ENCODE assay signal across 21 cellular contexts in genomic region chr20:10516529-10516928, GRCh38.
DNase-seq lines count a peak whose midpoint lies in the region; ATAC-seq and TF ChIP-seq lines count a peak whose summit lies in the region.
"Had no signal": no experiment of that assay in that cellular context is flagged by ENCODE, and none has a peak within 500 bp of the region (broad histone marks: within the 10 kb centered on the region; RNA-seq: fewer than 3 reads in every experiment).

No MANE protein-coding gene starts in this region.

- H3K4ac ChIP-seq in IMR-90 (ENCODE audit: low read depth, low read length), result peak overlapping the region; percentile 1; the same call in 1 of the 2 replicates

- ATAC-seq in IMR-90 (ENCODE audit: low read depth), result no peak
- ATAC-seq in mucosa of descending colon, result no peak
- no peak for ATAC-seq in GM21529 (IDR thresholded peaks at IDR 0.05; ENCODE audit: unreplicated experiment)
- ATAC-seq in lower lobe of right lung, result no peak

- peaks cover 8 to 18% of the 10 kb centered on the region in 2 experiments; a peak in 3 of 4 replicates for H3K79me1 ChIP-seq in IMR-90 (ENCODE audit: low read depth in 1 of 2, low read length in 2 of 2)

- H2BK20ac ChIP-seq in IMR-90 (ENCODE audit: low read depth, low read length), result peak overlapping the region; percentile 11; the same call in 1 of the 2 replicates

- CTCF ChIA-PET in MCF 10A (lab: Yijun Ruan, JAX) (interaction anchor here (0.6 to 5.4 kb wide), 4 partner anchors 11 to 535 kb away, joined by 3 to 36 read pairs (median 4); no protein-coding TSS in a partner anchor), IMR-90 (lab: Yijun Ruan, JAX) (no interaction called here)

- H3K4me1 Mint-ChIP-seq in MCF 10A (ENCODE audit: insufficient read depth, unreplicated experiment) (peaks cover 48% of the 10 kb centered on the region), osteocyte (ENCODE audit: unreplicated experiment) (peaks cover 68% of the 10 kb centered on the region)

- H3K56ac ChIP-seq in IMR-90 (ENCODE audit: extremely low read depth, insufficient read depth, low read length), result no peak overlapping the region

- H4K91ac ChIP-seq in IMR-90 (ENCODE audit: insufficient read depth, low read depth, low read length), result no peak overlapping the region

- dilution Hi-C loops in IMR-90 (cut with HindIII; ENCODE audit: low sequenced_read_pairs, unreplicated experiment), result no loop called here

- TF ChIP-seq CTCF in MCF 10A (IDR thresholded peaks at IDR 0.05; ENCODE audit: unreplicated experiment), result no peak
- TF ChIP-seq CTCF in breast epithelium (IDR thresholded peaks at IDR 0.05), result no peak
- TF ChIP-seq CTCF in IMR-90 (conservative IDR thresholded peaks at IDR 0.05; ENCODE audit: low read depth, low read length), result no peak
- TF ChIP-seq CTCF in choroid plexus epithelial cell (conservative IDR thresholded peaks at IDR 0.05; ENCODE audit: low read depth, low read length), result no peak
- no peak for TF ChIP-seq CTCF in osteocyte (IDR thresholded peaks at IDR 0.05)
- no peak for TF ChIP-seq CTCF in mucosa of descending colon (IDR thresholded peaks at IDR 0.05)
- no peak for TF ChIP-seq CTCF in lower lobe of right lung (IDR thresholded peaks at IDR 0.05)

- no peak for TF ChIP-seq RAD21 in IMR-90 (IDR thresholded peaks at IDR 0.05; ENCODE audit: low read length)

- no peak overlapping the region for H3K14ac ChIP-seq in IMR-90 (replicated peaks; ENCODE audit: low read depth, low read length)

- H2BK15ac ChIP-seq in IMR-90 (ENCODE audit: low read depth, low read length), result peak overlapping the region; percentile 44; the same call in 2 of the 3 replicates

- H2BK5ac ChIP-seq in IMR-90 (ENCODE audit: low read depth, low read length, poor library complexity, severe bottlenecking), result no peak overlapping the region

- H3K23ac ChIP-seq in IMR-90 (ENCODE audit: low read depth, low read length), result no peak overlapping the region

- H4K20me1 ChIP-seq in IMR-90 (ENCODE audit: insufficient read depth, low read length), result no peaks in the 10 kb centered on the region
- H4K20me1 ChIP-seq: BLaER1 treated with 17β-estradiol and CSF1 and Interleukin-3, amounts not matched to agents 10 nM and 100 nM had no signal

- H3K4me3 ChIP-seq in breast epithelium, result no peak overlapping the region
- no peak overlapping the region for H3K4me3 ChIP-seq in IMR-90 (ENCODE audit: insufficient read depth, low read depth, low read length)
- no peak overlapping the region for H3K4me3 ChIP-seq in choroid plexus epithelial cell (ENCODE audit: low read depth, low read length)
- no peak overlapping the region for H3K4me3 ChIP-seq in mucosa of descending colon
- H3K4me3 ChIP-seq in lower lobe of right lung, result no peak overlapping the region
- H3K4me3 ChIP-seq: BLaER1 treated with 17β-estradiol and CSF1 and Interleukin-3, amounts not matched to agents 10 nM and 100 nM had no signal

- no peak for TF ChIP-seq POLR2A in breast epithelium (IDR thresholded peaks at IDR 0.05)
- no peak for TF ChIP-seq POLR2A in IMR-90 (IDR thresholded peaks at IDR 0.05; ENCODE audit: low read depth, low read length)

- DNase-seq in MCF 10A (ENCODE audit: unreplicated experiment), result no peak
- DNase-seq in breast epithelium (ENCODE audit: low spot score in 2 of 2), result no peak
- no peak for DNase-seq in IMR-90
- peak; percentile 13 for DNase-seq in choroid plexus epithelial cell (ENCODE audit: low read depth)
- DNase-seq in osteocyte (ENCODE audit: extremely low spot score, unreplicated experiment), result no peak
- DNase-seq in mucosa of descending colon, result no peak
- no peak for DNase-seq in lower lobe of right lung
- DNase-seq: ACHN; AML-193; BE2C; CD4-positive, alpha-beta T cell; CD8-positive, alpha-beta memory T cell; DMS53; DMS79 treated with DMSO at 0.1 percent for 48 hours; GF-D8; H7; HCEC 1CT had no signal

- peaks cover 4% of the 10 kb centered on the region for H3K36me3 Mint-ChIP-seq in MCF 10A (ENCODE audit: insufficient read depth, unreplicated experiment)
- peaks cover 2% of the 10 kb centered on the region for H3K36me3 Mint-ChIP-seq in osteocyte (ENCODE audit: unreplicated experiment)

- H3K27ac Mint-ChIP-seq in MCF 10A (ENCODE audit: low read depth, unreplicated experiment) (peak overlapping the region; percentile 67), osteocyte (ENCODE audit: unreplicated experiment) (peak overlapping the region; percentile 64)
- H3K27ac Mint-ChIP-seq: CD4-positive, alpha-beta T cell had no signal

- no peak overlapping the region for H3K9ac ChIP-seq in IMR-90 (ENCODE audit: low read depth, low read length)
- H3K9ac ChIP-seq: BLaER1 treated with 17β-estradiol and CSF1 and Interleukin-3, amounts not matched to agents 10 nM and 100 nM had no signal

- H3K4me2 ChIP-seq in IMR-90 (ENCODE audit: low read depth, low read length), result no peak overlapping the region
- H3K4me2 ChIP-seq: BLaER1 treated with 17β-estradiol and CSF1 and Interleukin-3, amounts not matched to agents 10 nM and 100 nM had no signal

- H3K4me1 ChIP-seq in breast epithelium (peaks cover 0 to 7% of the 10 kb centered on the region in 2 donors), IMR-90 (ENCODE audit: control insufficient read depth, insufficient read depth, low read length) (peaks cover 3% of the 10 kb centered on the region; the same call in 1 of the 2 replicates), mucosa of descending colon (ENCODE audit: low read depth) (no peaks in the 10 kb centered on the region), lower lobe of right lung (peaks cover 21% of the 10 kb centered on the region)

- 0 out of 4 replicates have a peak overlapping the region, but pooled peaks of 1 of the 2 experiments have one; percentile 17 for H4K8ac ChIP-seq in IMR-90 (ENCODE audit: low read depth in 2 of 2, low read length in 2 of 2)

- H3K36me3 ChIP-seq in breast epithelium (no peaks in the 10 kb centered on the region), IMR-90 (ENCODE audit: control insufficient read depth, insufficient read depth, low read length) (no peaks in the 10 kb centered on the region), mucosa of descending colon (ENCODE audit: low read depth) (no peaks in the 10 kb centered on the region), lower lobe of right lung (no peaks in the 10 kb centered on the region)
- H3K36me3 ChIP-seq: BE2C; BLaER1 treated with 17β-estradiol and CSF1 and Interleukin-3, amounts not matched to agents 10 nM and 100 nM had no signal

- H3K9me3 ChIP-seq in breast epithelium (no peaks in the 10 kb centered on the region), IMR-90 (ENCODE audit: control insufficient read depth, insufficient read depth, low read length) (no peaks in the 10 kb centered on the region), mucosa of descending colon (no peaks in the 10 kb centered on the region), lower lobe of right lung (no peaks in the 10 kb centered on the region)
- H3K9me3 ChIP-seq: BE2C had no signal

- 0 out of 2 replicates have a peak, but pooled peaks cover 6% of the 10 kb centered on the region for H3K9me1 ChIP-seq in IMR-90 (ENCODE audit: insufficient read depth, low read length)

- no peak overlapping the region for H2AK9ac ChIP-seq in IMR-90 (replicated peaks; ENCODE audit: low read depth, low read length, poor library complexity)

- in situ Hi-C loops in IMR-90 (cut with MboI; ENCODE audit: low sequenced_read_pairs), result no loop called here

- H3K27ac ChIP-seq in breast epithelium (peak overlapping the region in 1 of 2 donors; percentile 5), IMR-90 (ENCODE audit: insufficient read depth, low read length) (no peak overlapping the region), lower lobe of right lung (no peak overlapping the region)
- H3K27ac ChIP-seq: 22Rv1; BLaER1 treated with 17β-estradiol and CSF1 and Interleukin-3, amounts not matched to agents 10 nM and 100 nM had no signal

- H3K18ac ChIP-seq in IMR-90 (ENCODE audit: low read depth, low read length), result no peak overlapping the region

- no peak overlapping the region for H2AK5ac ChIP-seq in IMR-90 (ENCODE audit: low read depth, low read length)

- H3K27me3 ChIP-seq in breast epithelium (no peaks in the 10 kb centered on the region), IMR-90 (ENCODE audit: control insufficient read depth, insufficient read depth, low read length) (no peaks in the 10 kb centered on the region), lower lobe of right lung (ENCODE audit: low read depth) (no peaks in the 10 kb centered on the region)
- H3K27me3 ChIP-seq: BE2C; BLaER1 treated with 17β-estradiol and CSF1 and Interleukin-3, amounts not matched to agents 10 nM and 100 nM had no signal

- WGBS in IMR-90 (ENCODE audit: extremely low coverage in 2 of 2, insufficient read length in 1 of 2), 2 experiments, result no CpG with 5 or more reads among the region's 2 CpGs

- POLR2A ChIA-PET in MCF 10A (lab: Yijun Ruan, JAX) (interaction anchor here (1.1 to 9.2 kb wide), 5 partner anchors 8 to 145 kb away, joined by 3 to 117 read pairs (median 14); partner anchors contain the start of genes MKKS and SLX4IP), IMR-90 (lab: Charles Lee; ENCODE audit: unreplicated experiment) (no interaction called here)

- H4K5ac ChIP-seq in IMR-90 (ENCODE audit: low read depth, low read length), result no peak overlapping the region

- no peak overlapping the region for H3K4me3 Mint-ChIP-seq in MCF 10A (ENCODE audit: unreplicated experiment)
- no peak overlapping the region for H3K4me3 Mint-ChIP-seq in osteocyte (ENCODE audit: unreplicated experiment)
- H3K4me3 Mint-ChIP-seq: CD14-positive monocyte; CD4-positive, alpha-beta T cell; CD8-positive, alpha-beta memory T cell had no signal

- H3K9me3 Mint-ChIP-seq in MCF 10A (ENCODE audit: unreplicated experiment) (no peaks in the 10 kb centered on the region), osteocyte (ENCODE audit: unreplicated experiment) (no peaks in the 10 kb centered on the region)
- H3K9me3 Mint-ChIP-seq: CD4-positive, alpha-beta T cell; CD8-positive, alpha-beta memory T cell had no signal

- intact Hi-C loops in MCF 10A (cut with micrococcal nuclease) (no loop called here), breast epithelium (cut with DNase I; ENCODE audit: low total_unique reads) (no loop called here), IMR-90 (cut with micrococcal nuclease) (no loop called here), mucosa of descending colon (cut with DNase I, micrococcal nuclease) (no loop called here), lower lobe of right lung (cut with DNase I) (no loop called here)

- H3K27me3 Mint-ChIP-seq in MCF 10A (ENCODE audit: insufficient read depth, unreplicated experiment) (no peaks in the 10 kb centered on the region), osteocyte (ENCODE audit: unreplicated experiment) (no peaks in the 10 kb centered on the region)
- H3K27me3 Mint-ChIP-seq: CD4-positive, alpha-beta T cell; CD8-positive, alpha-beta memory T cell had no signal

- H2BK120ac ChIP-seq in IMR-90 (ENCODE audit: low read depth, low read length), result peak overlapping the region; percentile 33; the same call in 1 of the 2 replicates

- H2AFZ ChIP-seq in IMR-90 (replicated peaks; ENCODE audit: low read length, poor library complexity), result no peak overlapping the region

- BruUV-seq in MCF 10A (replicated peaks; lab: Mats Ljungman, UMichigan), result no TSS peak
- no TSS peak for BruUV-seq in IMR-90 (replicated peaks; lab: Mats Ljungman, UMichigan)

TF ChIP-seq in IMR-90, 13 proteins besides CTCF, POLR2A, EP300 and RAD21:
- TF ChIP-seq MAFK (IDR thresholded peaks at IDR 0.05; ENCODE audit: low read depth, low read length) (peak; percentile 55), FOS (IDR thresholded peaks at IDR 0.05; ENCODE audit: low read depth, low read length) (no peak)
TF ChIP-seq in IMR-90: peak in this region for 1.
